8 cellular contexts compared by ENCODE assay signal in the genomic region with DNA sequence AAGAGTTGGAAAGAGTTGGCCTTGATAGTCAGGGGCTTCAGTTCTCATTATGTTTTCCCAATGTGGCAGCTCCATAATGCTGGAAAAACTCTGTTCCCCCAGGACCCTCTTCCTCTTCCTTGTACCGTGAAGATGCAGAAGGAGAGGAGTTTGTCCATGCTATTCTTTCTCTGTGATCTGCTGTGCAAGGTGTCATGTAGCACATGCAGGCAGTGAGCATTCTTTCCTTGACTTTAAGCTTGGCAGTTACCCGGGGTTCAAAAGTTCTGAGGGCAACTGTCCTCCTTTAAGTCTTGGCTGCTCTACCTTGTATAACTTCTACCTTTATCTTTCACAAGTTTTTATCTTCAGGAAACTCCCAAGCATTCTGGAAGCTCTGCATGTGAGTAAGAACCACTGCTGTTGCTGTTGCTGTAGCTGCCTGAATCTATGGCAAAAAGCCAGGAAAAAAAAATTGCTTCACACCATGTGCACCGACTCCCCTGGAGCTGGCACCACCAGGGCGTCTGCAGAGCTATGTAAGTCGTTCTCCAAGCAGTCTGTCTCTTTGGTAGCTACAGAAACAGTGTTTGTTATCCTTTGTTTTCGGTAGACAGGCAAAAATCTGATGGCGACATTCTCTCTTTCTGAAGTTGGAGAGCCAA. TPM values are rescaled to one million over a fixed set of nuclear protein-coding genes. Genes with fewer than 3 reads are reported as not detected.
DNase-seq lines count a peak whose midpoint lies in the region; ATAC-seq and TF ChIP-seq lines count a peak whose summit lies in the region.

No MANE protein-coding gene starts in this region.

- TF ChIP-seq POLR2A in prostate gland (IDR thresholded peaks at IDR 0.05) = no peak

- peaks cover 0 to 8% of the 10 kb centered on the region in 2 experiments for H3K36me3 ChIP-seq in SK-N-SH (replicated peaks in 1 of 2; ENCODE audit: control insufficient read depth in 1 of 2, insufficient read depth in 2 of 2, low read length in 1 of 2)
- no peaks in the 10 kb centered on the region for H3K36me3 ChIP-seq in prostate gland

- WGBS in SK-N-SH (ENCODE audit: low lambda C conversion rate) = 66% methylated on average over 7 of the region's 7 CpGs
- 20% methylated on average over 7 of the region's 7 CpGs for WGBS in prostate gland

- CTCF ChIA-PET in SK-N-SH (lab: Yijun Ruan, JAX) = no interaction called here

- H3K4me2 ChIP-seq in SK-N-SH = no peak overlapping the region

- TF ChIP-seq CTCF in SK-N-SH (IDR thresholded peaks at IDR 0.05) = no peak
- no peak for TF ChIP-seq CTCF in fibroblast of the aortic adventitia (IDR thresholded peaks at IDR 0.05; ENCODE audit: insufficient read depth, low read length)
- TF ChIP-seq CTCF in prostate gland (IDR thresholded peaks at IDR 0.05) = no peak

- TF ChIP-seq RAD21 in SK-N-SH (IDR thresholded peaks at IDR 0.05; ENCODE audit: low read length) = no peak

- H3K9me3 ChIP-seq in SK-N-SH (no peaks in the 10 kb centered on the region), prostate gland (no peaks in the 10 kb centered on the region)

- H3K27ac ChIP-seq in SK-N-SH (ENCODE audit: low read depth in 2 of 2, low read length in 1 of 2) (no peak overlapping the region), prostate gland (no peak overlapping the region)

- H3F3A ChIP-seq in SK-N-SH (replicated peaks; ENCODE audit: insufficient read depth) = no peaks in the 10 kb centered on the region

- H3K9ac ChIP-seq in SK-N-SH = no peak overlapping the region

- no peak for ATAC-seq in HG02588 (IDR thresholded peaks at IDR 0.05; ENCODE audit: unreplicated experiment)

- intact Hi-C loops in prostate gland (cut with DNase I) = loop anchor here (5.0 kb wide), 1 partner anchor 41 kb away; a partner anchor contains a TSS

- H2AFZ ChIP-seq in SK-N-SH (ENCODE audit: low read depth) = no peak overlapping the region

- H3K4me1 ChIP-seq in SK-N-SH (ENCODE audit: control insufficient read depth in 1 of 2, insufficient read depth in 2 of 2, low read depth in 1 of 2, low read length in 1 of 2) (no peaks in the 10 kb centered on the region), prostate gland (replicated peaks) (no peaks in the 10 kb centered on the region)

- H3K27me3 ChIP-seq in SK-N-SH (ENCODE audit: insufficient read depth) (no peaks in the 10 kb centered on the region), prostate gland (replicated peaks; ENCODE audit: insufficient read depth) (no peaks in the 10 kb centered on the region)

- H3K4me3 ChIP-seq in SK-N-SH (ENCODE audit: low read depth in 2 of 2, low read length in 1 of 2) = no peak overlapping the region
- H3K4me3 ChIP-seq in fibroblast of the aortic adventitia (ENCODE audit: low read depth, low read length) = no peak overlapping the region
- H3K4me3 ChIP-seq in prostate gland = no peak overlapping the region

- H3K79me2 ChIP-seq in SK-N-SH (ENCODE audit: insufficient read depth) = no peaks in the 10 kb centered on the region

- no peaks in the 10 kb centered on the region for H4K20me1 ChIP-seq in SK-N-SH (ENCODE audit: insufficient read depth)

- POLR2A ChIA-PET in SK-N-SH (lab: Yijun Ruan, JAX) = no interaction called here

- H3K9me2 ChIP-seq in SK-N-SH = no peaks in the 10 kb centered on the region

- DNase-seq in DMS 273 treated with DMSO at 0.1 percent for 48 hours (lab: John Stamatoyannopoulos, UW) = peak; percentile 21
- DNase-seq in SK-N-SH = peak; percentile 21
- DNase-seq in fibroblast of the aortic adventitia (ENCODE audit: low read depth) = peak; percentile 97
- DNase-seq in occipital lobe (lab: John Stamatoyannopoulos, UW) = peak; percentile 12
- DNase-seq in HuH-7 (ENCODE audit: low spot score) = no peak
- no peak for DNase-seq in SKM-1 treated with dmso at 0.1 percent for 144 hours (lab: John Stamatoyannopoulos, UW; ENCODE audit: unreplicated experiment)
- DNase-seq in prostate gland (ENCODE audit: low spot score) = no peak

- no peak for TF ChIP-seq EP300 in SK-N-SH (IDR thresholded peaks at IDR 0.05; ENCODE audit: borderline replicate concordance in 1 of 2, low read depth in 1 of 2, low read length in 1 of 2)

TF ChIP-seq in SK-N-SH, 30 proteins besides CTCF, POLR2A, EP300 and RAD21:
- peak; percentile 6; the same call in 1 of the 2 replicates for TF ChIP-seq NFIC (IDR thresholded peaks at IDR 0.05; ENCODE audit: borderline replicate concordance)
- no peak for TF ChIP-seq TEAD4 (IDR thresholded peaks at IDR 0.05; ENCODE audit: borderline replicate concordance, insufficient read depth)

RNA-seq across cellular contexts. Expression of a gene that starts 42.7 kb away (rescaled TPM):
- polyA plus RNA-seq in SK-N-SH (2012; rRNA removed) = 34.2 and 49.0 TPM in 2 replicates
- polyA plus RNA-seq in SK-N-SH (2012; cell fraction: cytosol; rRNA removed) = 31.6 and 39.7 TPM in 2 replicates
- 14.7 and 37.7 TPM in 2 replicates for polyA plus RNA-seq in SK-N-SH (2012; cell fraction: nucleus; rRNA removed)
- total RNA-seq in fibroblast of the aortic adventitia (ENCODE audit: low replicate concordance) (65.5 and 71.9 TPM in 2 replicates), occipital lobe (82.2 TPM), prostate gland (100 to 1,000 TPM in 1 of 2 donors, 10 to 100 TPM in 1; 14.6 to 110 TPM)

Comparison
In these comparisons a context has a peak if more than half of its experiments do, and no peak if none do; other contexts are left out.
1. DNase-seq: peak in DMS 273 treated with DMSO at 0.1 percent for 48 hours (single experiment), SK-N-SH (single experiment), fibroblast of the aortic adventitia (single experiment) and occipital lobe (single experiment); none in HuH-7 (single experiment), SKM-1 treated with dmso at 0.1 percent for 144 hours (single experiment) and prostate gland (single experiment).